21 cellular contexts compared by ENCODE assay signal in the genomic region with DNA sequence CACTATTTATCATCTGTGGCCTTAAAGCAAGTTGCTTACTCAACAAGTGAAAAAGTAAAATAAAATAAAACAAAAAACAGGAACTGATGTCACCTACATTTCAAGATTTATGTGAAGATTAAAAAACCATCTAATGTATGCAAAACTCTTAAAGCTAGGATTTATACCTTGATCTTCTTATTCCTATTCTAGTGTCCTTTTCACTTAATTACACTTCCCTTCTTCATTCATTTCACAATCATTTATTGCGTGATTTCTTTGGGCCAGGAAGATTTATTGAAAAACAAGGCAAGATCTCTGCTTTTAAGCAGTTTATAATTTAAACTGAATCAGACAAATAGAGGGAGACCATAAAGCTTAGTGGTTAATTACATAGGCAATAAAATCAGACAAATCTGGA. TPM values are rescaled to one million over a fixed set of nuclear protein-coding genes. Genes with fewer than 3 reads are reported as not detected.
"Had no signal": no experiment of that assay in that cellular context is flagged by ENCODE, and none has a peak within 500 bp of the region (broad histone marks: within the 10 kb centered on the region; RNA-seq: fewer than 3 reads in every experiment).

No MANE protein-coding gene starts in this region.

- H3K4me3 ChIP-seq: coronary artery, dorsolateral prefrontal cortex, esophagus muscularis mucosa, gastrocnemius medialis, heart right ventricle, left lung, lower lobe of right lung, mucosa of descending colon had no signal

- H3K4me1 ChIP-seq: gastrocnemius medialis, heart right ventricle, left lung, lower lobe of right lung had no signal

- H3K27me3 ChIP-seq: esophagus muscularis mucosa, gastrocnemius medialis, left lung had no signal

- ATAC-seq: gastrocnemius medialis, heart right ventricle, left cardiac atrium, left lung, left ventricle myocardium superior, lower lobe of right lung, mucosa of descending colon had no signal

- H3K36me3 ChIP-seq: esophagus muscularis mucosa, gastrocnemius medialis, heart right ventricle, left lung, lower lobe of right lung had no signal

- DNase-seq: dermis blood vessel endothelial cell; dorsolateral prefrontal cortex; effector CD4-positive, alpha-beta T cell; effector memory CD4-positive, alpha-beta T cell; foreskin fibroblast; foreskin melanocyte; gastrocnemius medialis; glutamatergic neuron; head of caudate nucleus; heart right ventricle; hippocampal formation; left cardiac atrium; left lung; left ventricle myocardium superior; lower lobe of right lung; mesenchymal stem cell; mucosa of descending colon; naive B cell had no signal

- H3K27ac ChIP-seq: coronary artery, dorsolateral prefrontal cortex, esophagus muscularis mucosa, gastrocnemius medialis, heart right ventricle, left lung, lower lobe of right lung had no signal

- H3K9me3 ChIP-seq: esophagus muscularis mucosa, gastrocnemius medialis, heart right ventricle, left lung, lower lobe of right lung, mucosa of descending colon had no signal

RNA-seq across cellular contexts. Expression of a gene that starts 18.6 kb away (rescaled TPM):
- total RNA-seq: dermis blood vessel endothelial cell, endothelial cell of umbilical vein had no signal
